In the genomic region with DNA sequence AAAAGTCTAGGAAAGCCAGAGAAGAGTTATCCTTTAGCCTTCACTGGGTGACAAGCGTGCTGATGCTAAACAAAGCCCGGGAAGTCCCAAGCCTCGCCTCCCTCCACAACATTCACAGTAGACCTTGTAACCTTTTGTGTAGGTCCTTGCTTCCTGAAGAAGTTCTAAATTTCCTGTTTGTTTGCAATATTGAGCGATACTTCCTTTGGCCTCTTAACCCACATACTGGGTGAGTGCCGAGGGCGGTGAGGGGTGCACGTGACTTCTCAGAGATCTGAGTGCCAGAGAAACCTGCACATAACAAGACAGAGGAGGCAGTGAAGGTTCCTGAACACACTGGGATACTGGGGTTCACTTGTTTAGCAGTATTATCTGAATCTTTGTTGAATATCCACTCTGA, we compare ENCODE assay signal across 12 cellular contexts.
DNase-seq lines count a peak whose midpoint lies in the region; FAIRE-seq and TF ChIP-seq lines count a peak whose summit lies in the region.
"Had no signal": no experiment of that assay in that cellular context is flagged by ENCODE, and none has a peak within 500 bp of the region (broad histone marks: within the 10 kb centered on the region; RNA-seq: fewer than 3 reads in every experiment).

No MANE protein-coding gene starts in this region.

- FAIRE-seq in small intestine (lab: Jason Lieb, UNC) = no peak
- FAIRE-seq: endometrium, pancreas had no signal

- peak overlapping the region; percentile 86 to 98 (median 94) for H3K27ac Mint-ChIP-seq in CD8-positive, alpha-beta memory T cell

- 55 to 73% (median 56%) methylated on average over 7 of the region's 7 CpGs for WGBS in small intestine, 3 donors

- peaks cover 25 to 40% (median 31%) of the 10 kb centered on the region in 3 donors for H3K4me1 Mint-ChIP-seq in CD8-positive, alpha-beta memory T cell

- POLR2A ChIA-PET in CD8-positive, alpha-beta memory T cell (lab: Charles Lee) = interaction anchor here (0.5 to 1.0 kb wide), 3 partner anchors 13 to 322 kb away, joined by 3 to 4 read pairs (median 3); no protein-coding TSS in a partner anchor

- H3K36me3 Mint-ChIP-seq in CD8-positive, alpha-beta memory T cell = peaks cover 15 to 49% (median 16%) of the 10 kb centered on the region in 3 donors

- peak overlapping the region; percentile 17 to 85 (median 70) for H3K4me3 Mint-ChIP-seq in CD8-positive, alpha-beta memory T cell

- H3K27me3 ChIP-seq in CD8-positive, alpha-beta memory T cell (ENCODE audit: insufficient read depth, low read length, poor library complexity, severe bottlenecking) = no peaks in the 10 kb centered on the region
- H3K27me3 ChIP-seq in small intestine (ENCODE audit: control insufficient read depth in 2 of 2, insufficient read depth in 2 of 2, low read length in 2 of 2) = no peaks in the 10 kb centered on the region
- H3K27me3 ChIP-seq: pancreas had no signal

- TF ChIP-seq CTCF in choroid plexus epithelial cell (conservative IDR thresholded peaks at IDR 0.05; ENCODE audit: low read depth, low read length) = no peak

- no peaks in the 10 kb centered on the region for H3K9me3 Mint-ChIP-seq in CD8-positive, alpha-beta memory T cell

- peaks cover 21% of the 10 kb centered on the region for H3K4me1 ChIP-seq in CD8-positive, alpha-beta memory T cell (ENCODE audit: insufficient read depth, low read length)
- H3K4me1 ChIP-seq in small intestine (ENCODE audit: control insufficient read depth in 2 of 2, insufficient read depth in 1 of 2, low read depth in 1 of 2, low read length in 1 of 2) = peaks cover 0 to 2% of the 10 kb centered on the region in 2 donors
- H3K4me1 ChIP-seq: pancreas had no signal

- peak overlapping the region; percentile 16 for H3K4me3 ChIP-seq in CD8-positive, alpha-beta memory T cell (ENCODE audit: low read length)
- H3K4me3 ChIP-seq in choroid plexus epithelial cell (ENCODE audit: low read depth, low read length) (no peak overlapping the region), small intestine (ENCODE audit: low read depth in 1 of 2, low read length in 2 of 2) (no peak overlapping the region)
- H3K4me3 ChIP-seq: pancreas had no signal

- H3K27me3 Mint-ChIP-seq in CD8-positive, alpha-beta memory T cell = no peaks in the 10 kb centered on the region

- no peaks in the 10 kb centered on the region for H3K9me3 ChIP-seq in CD8-positive, alpha-beta memory T cell (ENCODE audit: low read length)
- H3K9me3 ChIP-seq in small intestine (ENCODE audit: control insufficient read depth, low read depth) = no peaks in the 10 kb centered on the region
- H3K9me3 ChIP-seq: pancreas had no signal

- H3K27ac ChIP-seq in CD8-positive, alpha-beta memory T cell (ENCODE audit: low read depth, low read length) = no peak overlapping the region
- peak overlapping the region in 1 of 2 donors; percentile 28 for H3K27ac ChIP-seq in small intestine (ENCODE audit: low read depth in 1 of 2, low read length in 1 of 2)
- H3K27ac ChIP-seq: pancreas had no signal

- H3K36me3 ChIP-seq in CD8-positive, alpha-beta memory T cell (ENCODE audit: insufficient read depth, low read length) = peaks cover 14% of the 10 kb centered on the region
- H3K36me3 ChIP-seq in small intestine (ENCODE audit: control insufficient read depth in 2 of 2, insufficient read depth in 2 of 2, low read length in 2 of 2) = no peaks in the 10 kb centered on the region
- H3K36me3 ChIP-seq: pancreas had no signal

- peak; percentile 23 to 66 (median 38) for DNase-seq in CD8-positive, alpha-beta memory T cell
- peak; percentile 45 for DNase-seq in activated CD4-positive, alpha-beta T cell treated with anti-CD3 and anti-CD28 coated beads for 48 hours
- DNase-seq in choroid plexus epithelial cell (ENCODE audit: low read depth) = peak; percentile 40
- peak; percentile 34 for DNase-seq in small intestine
- DNase-seq in putamen (ENCODE audit: low spot score) = no peak
- DNase-seq in AG08396 (ENCODE audit: low spot score) = no peak
- DNase-seq in anterior cingulate cortex (lab: John Stamatoyannopoulos, UW) = no peak
- no peak for DNase-seq in DMS153 treated with DMSO at 0.1 percent for 48 hours (lab: John Stamatoyannopoulos, UW; ENCODE audit: unreplicated experiment)
- DNase-seq: COR-L47, NCI-H526, pancreas had no signal

- CTCF ChIA-PET in CD8-positive, alpha-beta memory T cell (lab: Charles Lee) = no interaction called here

Comparison
In these comparisons a context has a peak if more than half of its experiments do, and no peak if none do; other contexts are left out.
1. DNase-seq: peak in CD8-positive, alpha-beta memory T cell (5 of 5), activated CD4-positive, alpha-beta T cell treated with anti-CD3 and anti-CD28 coated beads for 48 hours (single experiment), choroid plexus epithelial cell (single experiment) and small intestine (single experiment); none in putamen (single experiment), AG08396 (single experiment), anterior cingulate cortex (0 of 58) and DMS153 treated with DMSO at 0.1 percent for 48 hours (single experiment).